18 cellular contexts compared by ENCODE assay signal in genomic region chr12:74105434-74105833, GRCh38.
"Had no signal": no experiment of that assay in that cellular context is flagged by ENCODE, and none has a peak within 500 bp of the region (broad histone marks: within the 10 kb centered on the region; RNA-seq: fewer than 3 reads in every experiment).

No MANE protein-coding gene starts in this region.

- H3K9me3 ChIP-seq: mucosa of descending colon, sigmoid colon, suprapubic skin had no signal

- H3K4me3 ChIP-seq: lung, mucosa of descending colon, sigmoid colon, suprapubic skin had no signal

- H3K36me3 ChIP-seq: sigmoid colon, suprapubic skin, WERI-Rb-1 had no signal

- H3K27ac ChIP-seq: sigmoid colon, suprapubic skin, WERI-Rb-1 had no signal

- H3K27me3 ChIP-seq: sigmoid colon, suprapubic skin had no signal

- H3K4me1 ChIP-seq: sigmoid colon, suprapubic skin had no signal

- DNase-seq: activated CD4-positive, alpha-beta T cell treated with anti-CD3 and anti-CD28 coated beads for 48 hours; activated naive CD4-positive, alpha-beta T cell; aorta; central memory CD4-positive, alpha-beta T cell; cortex of kidney; effector memory CD4-positive, alpha-beta T cell; erythroblast; left cardiac atrium; mucosa of descending colon; occipital lobe; sigmoid colon; stimulated activated CD4-positive, alpha-beta T cell treated with anti-CD3 and anti-CD28 coated beads, Interleukin-12 subunit alpha, Interleukin-12 subunit beta, amount 100 ng/mL, for 4 hours; stimulated activated CD4-positive, alpha-beta T cell treated with anti-CD3 and anti-CD28 coated beads, Interleukin-2, amount 100 ng/mL, for 48 hours; stimulated activated naive CD4-positive, alpha-beta T cell treated with Interleukin-2 at 50 U/mL for 16 hours; T-helper 1 cell; WERI-Rb-1 had no signal
